In the genomic region with DNA sequence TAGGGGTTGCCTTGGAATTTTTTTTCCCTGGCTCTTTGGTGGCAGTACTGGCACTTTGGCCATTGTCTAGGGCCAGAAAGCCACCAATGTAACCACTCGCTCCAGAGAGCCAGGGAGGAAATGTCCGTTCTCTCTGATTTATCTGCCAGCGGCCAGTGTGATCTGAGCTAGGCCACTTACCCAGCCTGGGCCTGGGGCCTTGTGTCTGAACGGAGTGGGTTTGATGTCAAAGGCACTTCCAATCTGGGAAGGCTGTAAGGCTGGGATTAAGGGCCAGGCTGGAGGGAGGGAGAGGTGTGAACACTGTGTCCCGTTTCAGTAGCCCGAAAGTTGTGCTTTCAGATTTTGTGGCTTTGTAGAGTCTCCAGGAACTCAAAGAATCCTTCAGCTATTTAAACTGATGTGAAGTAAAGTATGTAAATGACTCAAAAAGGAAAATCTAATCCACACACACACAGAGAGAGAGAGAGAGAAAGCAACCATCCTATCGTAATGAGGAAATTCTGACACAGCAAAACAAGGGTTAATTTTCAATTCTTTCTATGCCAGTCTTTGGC, we compare ENCODE assay signal across 1 cellular context.
TF ChIP-seq lines count a peak whose summit lies in the region.

No MANE protein-coding gene starts in this region.

TF ChIP-seq in GM23338, 12 proteins besides CTCF, POLR2A, EP300 and RAD21 (continued from another document):
- TF ChIP-seq, protein P1, sequence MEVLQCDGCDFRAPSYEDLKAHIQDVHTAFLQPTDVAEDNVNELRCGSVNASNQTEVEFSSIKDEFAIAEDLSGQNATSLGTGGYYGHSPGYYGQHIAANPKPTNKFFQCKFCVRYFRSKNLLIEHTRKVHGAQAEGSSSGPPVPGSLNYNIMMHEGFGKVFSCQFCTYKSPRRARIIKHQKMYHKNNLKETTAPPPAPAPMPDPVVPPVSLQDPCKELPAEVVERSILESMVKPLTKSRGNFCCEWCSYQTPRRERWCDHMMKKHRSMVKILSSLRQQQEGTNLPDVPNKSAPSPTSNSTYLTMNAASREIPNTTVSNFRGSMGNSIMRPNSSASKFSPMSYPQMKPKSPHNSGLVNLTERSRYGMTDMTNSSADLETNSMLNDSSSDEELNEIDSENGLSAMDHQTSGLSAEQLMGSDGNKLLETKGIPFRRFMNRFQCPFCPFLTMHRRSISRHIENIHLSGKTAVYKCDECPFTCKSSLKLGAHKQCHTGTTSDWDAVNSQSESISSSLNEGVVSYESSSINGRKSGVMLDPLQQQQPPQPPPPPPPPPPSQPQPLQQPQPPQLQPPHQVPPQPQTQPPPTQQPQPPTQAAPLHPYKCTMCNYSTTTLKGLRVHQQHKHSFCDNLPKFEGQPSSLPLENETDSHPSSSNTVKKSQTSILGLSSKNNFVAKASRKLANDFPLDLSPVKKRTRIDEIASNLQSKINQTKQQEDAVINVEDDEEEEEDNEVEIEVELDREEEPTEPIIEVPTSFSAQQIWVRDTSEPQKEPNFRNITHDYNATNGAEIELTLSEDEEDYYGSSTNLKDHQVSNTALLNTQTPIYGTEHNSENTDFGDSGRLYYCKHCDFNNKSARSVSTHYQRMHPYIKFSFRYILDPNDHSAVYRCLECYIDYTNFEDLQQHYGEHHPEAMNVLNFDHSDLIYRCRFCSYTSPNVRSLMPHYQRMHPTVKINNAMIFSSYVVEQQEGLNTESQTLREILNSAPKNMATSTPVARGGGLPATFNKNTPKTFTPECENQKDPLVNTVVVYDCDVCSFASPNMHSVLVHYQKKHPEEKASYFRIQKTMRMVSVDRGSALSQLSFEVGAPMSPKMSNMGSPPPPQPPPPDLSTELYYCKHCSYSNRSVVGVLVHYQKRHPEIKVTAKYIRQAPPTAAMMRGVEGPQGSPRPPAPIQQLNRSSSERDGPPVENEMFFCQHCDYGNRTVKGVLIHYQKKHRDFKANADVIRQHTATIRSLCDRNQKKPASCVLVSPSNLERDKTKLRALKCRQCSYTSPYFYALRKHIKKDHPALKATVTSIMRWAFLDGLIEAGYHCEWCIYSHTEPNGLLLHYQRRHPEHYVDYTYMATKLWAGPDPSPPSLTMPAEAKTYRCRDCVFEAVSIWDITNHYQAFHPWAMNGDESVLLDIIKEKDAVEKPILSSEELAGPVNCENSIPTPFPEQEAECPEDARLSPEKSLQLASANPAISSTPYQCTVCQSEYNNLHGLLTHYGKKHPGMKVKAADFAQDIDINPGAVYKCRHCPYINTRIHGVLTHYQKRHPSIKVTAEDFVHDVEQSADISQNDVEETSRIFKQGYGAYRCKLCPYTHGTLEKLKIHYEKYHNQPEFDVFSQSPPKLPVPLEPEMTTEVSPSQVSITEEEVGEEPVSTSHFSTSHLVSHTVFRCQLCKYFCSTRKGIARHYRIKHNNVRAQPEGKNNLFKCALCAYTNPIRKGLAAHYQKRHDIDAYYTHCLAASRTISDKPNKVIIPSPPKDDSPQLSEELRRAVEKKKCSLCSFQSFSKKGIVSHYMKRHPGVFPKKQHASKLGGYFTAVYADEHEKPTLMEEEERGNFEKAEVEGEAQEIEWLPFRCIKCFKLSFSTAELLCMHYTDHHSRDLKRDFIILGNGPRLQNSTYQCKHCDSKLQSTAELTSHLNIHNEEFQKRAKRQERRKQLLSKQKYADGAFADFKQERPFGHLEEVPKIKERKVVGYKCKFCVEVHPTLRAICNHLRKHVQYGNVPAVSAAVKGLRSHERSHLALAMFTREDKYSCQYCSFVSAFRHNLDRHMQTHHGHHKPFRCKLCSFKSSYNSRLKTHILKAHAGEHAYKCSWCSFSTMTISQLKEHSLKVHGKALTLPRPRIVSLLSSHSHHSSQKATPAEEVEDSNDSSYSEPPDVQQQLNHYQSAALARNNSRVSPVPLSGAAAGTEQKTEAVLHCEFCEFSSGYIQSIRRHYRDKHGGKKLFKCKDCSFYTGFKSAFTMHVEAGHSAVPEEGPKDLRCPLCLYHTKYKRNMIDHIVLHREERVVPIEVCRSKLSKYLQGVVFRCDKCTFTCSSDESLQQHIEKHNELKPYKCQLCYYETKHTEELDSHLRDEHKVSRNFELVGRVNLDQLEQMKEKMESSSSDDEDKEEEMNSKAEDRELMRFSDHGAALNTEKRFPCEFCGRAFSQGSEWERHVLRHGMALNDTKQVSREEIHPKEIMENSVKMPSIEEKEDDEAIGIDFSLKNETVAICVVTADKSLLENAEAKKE (CRISPR knock-in tag; IDR thresholded peaks at IDR 0.05), result no peak
- TF ChIP-seq, protein P2, sequence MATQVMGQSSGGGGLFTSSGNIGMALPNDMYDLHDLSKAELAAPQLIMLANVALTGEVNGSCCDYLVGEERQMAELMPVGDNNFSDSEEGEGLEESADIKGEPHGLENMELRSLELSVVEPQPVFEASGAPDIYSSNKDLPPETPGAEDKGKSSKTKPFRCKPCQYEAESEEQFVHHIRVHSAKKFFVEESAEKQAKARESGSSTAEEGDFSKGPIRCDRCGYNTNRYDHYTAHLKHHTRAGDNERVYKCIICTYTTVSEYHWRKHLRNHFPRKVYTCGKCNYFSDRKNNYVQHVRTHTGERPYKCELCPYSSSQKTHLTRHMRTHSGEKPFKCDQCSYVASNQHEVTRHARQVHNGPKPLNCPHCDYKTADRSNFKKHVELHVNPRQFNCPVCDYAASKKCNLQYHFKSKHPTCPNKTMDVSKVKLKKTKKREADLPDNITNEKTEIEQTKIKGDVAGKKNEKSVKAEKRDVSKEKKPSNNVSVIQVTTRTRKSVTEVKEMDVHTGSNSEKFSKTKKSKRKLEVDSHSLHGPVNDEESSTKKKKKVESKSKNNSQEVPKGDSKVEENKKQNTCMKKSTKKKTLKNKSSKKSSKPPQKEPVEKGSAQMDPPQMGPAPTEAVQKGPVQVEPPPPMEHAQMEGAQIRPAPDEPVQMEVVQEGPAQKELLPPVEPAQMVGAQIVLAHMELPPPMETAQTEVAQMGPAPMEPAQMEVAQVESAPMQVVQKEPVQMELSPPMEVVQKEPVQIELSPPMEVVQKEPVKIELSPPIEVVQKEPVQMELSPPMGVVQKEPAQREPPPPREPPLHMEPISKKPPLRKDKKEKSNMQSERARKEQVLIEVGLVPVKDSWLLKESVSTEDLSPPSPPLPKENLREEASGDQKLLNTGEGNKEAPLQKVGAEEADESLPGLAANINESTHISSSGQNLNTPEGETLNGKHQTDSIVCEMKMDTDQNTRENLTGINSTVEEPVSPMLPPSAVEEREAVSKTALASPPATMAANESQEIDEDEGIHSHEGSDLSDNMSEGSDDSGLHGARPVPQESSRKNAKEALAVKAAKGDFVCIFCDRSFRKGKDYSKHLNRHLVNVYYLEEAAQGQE (IDR thresholded peaks at IDR 0.05; ENCODE audit: unreplicated experiment), result no peak
- no peak for TF ChIP-seq EZH2 (IDR thresholded peaks at IDR 0.05; ENCODE audit: low read depth, unreplicated experiment)
